In genomic region chr6:100617633-100618348, GRCh38 we compare ENCODE assay signal across 12 cellular contexts.
DNase-seq lines count a peak whose midpoint lies in the region; ATAC-seq and TF ChIP-seq lines count a peak whose summit lies in the region.
"Had no signal": no experiment of that assay in that cellular context is flagged by ENCODE, and none has a peak within 500 bp of the region (broad histone marks: within the 10 kb centered on the region; RNA-seq: fewer than 3 reads in every experiment).

No MANE protein-coding gene starts in this region.

- intact Hi-C loops in CD14-positive monocyte (cut with micrococcal nuclease), result no loop called here

- H3K27ac Mint-ChIP-seq in CD14-positive monocyte, result peak overlapping the region in 5 of 7 donors; percentile 9 to 85 (median 58)
- H3K27ac Mint-ChIP-seq in chondrocyte (ENCODE audit: unreplicated experiment), result no peak overlapping the region

- no peak overlapping the region for H3K4me3 Mint-ChIP-seq in CD14-positive monocyte
- no peak overlapping the region for H3K4me3 Mint-ChIP-seq in chondrocyte (ENCODE audit: unreplicated experiment)

- H3K9me3 Mint-ChIP-seq in CD14-positive monocyte (peaks cover 0 to 6% (median 0%) of the 10 kb centered on the region in 7 donors), chondrocyte (ENCODE audit: low read depth) (peaks cover 13% of the 10 kb centered on the region)

- TF ChIP-seq CTCF in CD14-positive monocyte (IDR thresholded peaks at IDR 0.05), result no peak
- TF ChIP-seq CTCF in omental fat pad (IDR thresholded peaks at IDR 0.05), result no peak
- no peak for TF ChIP-seq CTCF in chondrocyte (IDR thresholded peaks at IDR 0.05)

- DNase-seq in CD14-positive monocyte (ENCODE audit: low spot score) (no peak), HPDE6-E6E7 (ENCODE audit: extremely low spot score) (peak; percentile 17), amniotic epithelial cell (ENCODE audit: low read depth) (peak; percentile 75), omental fat pad (ENCODE audit: low spot score) (no peak), chondrocyte (ENCODE audit: low spot score) (no peak)
- DNase-seq in activated CD8-positive, alpha-beta memory T cell treated with anti-CD3 and anti-CD28 coated beads, Interleukin-2, amount 50 U/mL, for 48 hours, result no peak
- no peak for DNase-seq in activated CD4-positive, alpha-beta T cell treated with anti-CD3 and anti-CD28 coated beads for 1 hour
- DNase-seq: aorta, NCI-H774 had no signal

- peak; percentile 74 for ATAC-seq in GM21447 (IDR thresholded peaks at IDR 0.05; ENCODE audit: unreplicated experiment)
- ATAC-seq in omental fat pad (ENCODE audit: low FRiP score), result no peak
- ATAC-seq: activated CD4-positive, CD25-positive, alpha-beta regulatory T cell treated with anti-CD3 and anti-CD28 coated beads, Interleukin-2, amount 50 U/mL, for 24 hours; gastroesophageal sphincter had no signal

- H3K4me1 Mint-ChIP-seq in CD14-positive monocyte (peaks cover 8% of the 10 kb centered on the region), chondrocyte (ENCODE audit: low read depth) (peaks cover 9% of the 10 kb centered on the region)

- H3K36me3 Mint-ChIP-seq in CD14-positive monocyte, result peaks cover 17 to 28% of the 10 kb centered on the region in 2 donors
- peaks cover 25% of the 10 kb centered on the region for H3K36me3 Mint-ChIP-seq in chondrocyte (ENCODE audit: low read depth)

- peaks cover 0 to 3% (median 0%) of the 10 kb centered on the region in 3 donors for H3K27me3 Mint-ChIP-seq in CD14-positive monocyte (ENCODE audit: low read depth in 3 of 3)
- H3K27me3 Mint-ChIP-seq in chondrocyte (ENCODE audit: low read depth), result no peaks in the 10 kb centered on the region

Comparison
In these comparisons a context has a peak if more than half of its experiments do, and no peak if none do; other contexts are left out.
1. DNase-seq: peak in HPDE6-E6E7 (single experiment) and amniotic epithelial cell (single experiment); none in CD14-positive monocyte (single experiment), activated CD8-positive, alpha-beta memory T cell treated with anti-CD3 and anti-CD28 coated beads, Interleukin-2, amount 50 U/mL, for 48 hours (single experiment), omental fat pad (single experiment), chondrocyte (single experiment) and activated CD4-positive, alpha-beta T cell treated with anti-CD3 and anti-CD28 coated beads for 1 hour (single experiment).